ENCODE assay signal across 2 cellular contexts in the genomic region with DNA sequence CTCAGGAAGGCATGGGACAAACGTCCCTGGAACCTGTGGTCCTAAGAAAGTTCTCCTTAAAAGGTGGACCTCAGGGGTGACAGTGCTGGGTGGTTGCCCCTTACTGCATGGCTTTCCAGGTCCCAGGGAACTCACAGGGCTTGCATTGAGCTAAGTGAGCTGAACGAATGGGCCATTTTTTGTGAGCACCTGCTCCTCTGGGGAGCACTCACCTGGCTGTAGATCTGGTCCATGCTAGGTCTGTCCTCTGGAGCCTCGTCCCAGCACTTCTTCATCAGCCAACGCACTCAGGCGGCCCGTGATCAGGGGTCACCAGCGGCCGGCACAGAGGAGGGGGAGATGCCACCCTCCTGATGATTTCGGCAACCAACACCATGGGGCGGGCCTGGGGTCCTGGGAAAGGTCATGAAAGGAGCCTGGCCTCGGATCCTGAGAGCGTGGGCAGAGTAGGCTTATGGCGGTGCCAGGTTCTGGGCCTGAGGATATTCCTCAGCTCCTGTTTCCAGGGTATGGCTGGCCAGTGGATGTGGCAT.
TF ChIP-seq lines count a peak whose summit lies in the region.

No MANE protein-coding gene starts in this region.

TF ChIP-seq in WTC11, 78 proteins besides CTCF, POLR2A, EP300 and RAD21:
- peak; percentile 82; the same call in 1 of the 2 replicates for TF ChIP-seq ZNF263 (CRISPR knock-in tag; IDR thresholded peaks at IDR 0.05; ENCODE audit: low read depth)
- TF ChIP-seq IRF2 (CRISPR knock-in tag; IDR thresholded peaks at IDR 0.05; ENCODE audit: borderline replicate concordance, low read depth), result no peak

TF ChIP-seq in H1, 55 proteins besides CTCF, POLR2A, EP300 and RAD21:
- no peak for TF ChIP-seq POLR2AphosphoS5 (IDR thresholded peaks at IDR 0.05; ENCODE audit: low read depth, low read length)
- no peak for TF ChIP-seq TCF12 (IDR thresholded peaks at IDR 0.05; ENCODE audit: low read depth, low read length)
- TF ChIP-seq KDM4A (IDR thresholded peaks at IDR 0.05; ENCODE audit: low read depth, low read length, severe bottlenecking), result no peak
- TF ChIP-seq TAF1 (IDR thresholded peaks at IDR 0.05; ENCODE audit: low read depth, low read length), result no peak
- TF ChIP-seq ASH2L (IDR thresholded peaks at IDR 0.05; ENCODE audit: low read length), result no peak
- TF ChIP-seq SIN3A (conservative IDR thresholded peaks at IDR 0.05 in 1 of 2, IDR thresholded peaks at IDR 0.05 in 1 of 2; ENCODE audit: low read depth in 1 of 2, low read length in 2 of 2), result no peak
- TF ChIP-seq NANOG (IDR thresholded peaks at IDR 0.05; ENCODE audit: insufficient read depth, low read depth, low read length, poor library complexity, severe bottlenecking), result no peak
- TF ChIP-seq CREB1 (IDR thresholded peaks at IDR 0.05), result no peak
- no peak for TF ChIP-seq EZH2 (IDR thresholded peaks at IDR 0.05; ENCODE audit: low read depth, low read length, severe bottlenecking)
- TF ChIP-seq POU5F1 (IDR thresholded peaks at IDR 0.05; ENCODE audit: low read depth, low read length), result no peak
- TF ChIP-seq, protein P1, sequence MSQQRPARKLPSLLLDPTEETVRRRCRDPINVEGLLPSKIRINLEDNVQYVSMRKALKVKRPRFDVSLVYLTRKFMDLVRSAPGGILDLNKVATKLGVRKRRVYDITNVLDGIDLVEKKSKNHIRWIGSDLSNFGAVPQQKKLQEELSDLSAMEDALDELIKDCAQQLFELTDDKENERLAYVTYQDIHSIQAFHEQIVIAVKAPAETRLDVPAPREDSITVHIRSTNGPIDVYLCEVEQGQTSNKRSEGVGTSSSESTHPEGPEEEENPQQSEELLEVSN (IDR thresholded peaks at IDR 0.05), result no peak
- TF ChIP-seq HDAC6 (IDR thresholded peaks at IDR 0.05; ENCODE audit: low read depth, low read length), result no peak
- no peak for TF ChIP-seq CBX5 (IDR thresholded peaks at IDR 0.05; ENCODE audit: low read depth, low read length)
- TF ChIP-seq RFX5 (IDR thresholded peaks at IDR 0.05; ENCODE audit: borderline replicate concordance, low read depth, low read length), result no peak
- TF ChIP-seq BRCA1 (IDR thresholded peaks at IDR 0.05; ENCODE audit: low read depth, low read length), result no peak
- TF ChIP-seq TBP (IDR thresholded peaks at IDR 0.05; ENCODE audit: low read depth, low read length), result no peak
- no peak for TF ChIP-seq RXRA (IDR thresholded peaks at IDR 0.05; ENCODE audit: insufficient read depth, low read depth, low read length)
- TF ChIP-seq YY1 (IDR thresholded peaks at IDR 0.05; ENCODE audit: low read depth, low read length), result no peak
- TF ChIP-seq PHF8 (conservative IDR thresholded peaks at IDR 0.05; ENCODE audit: low read depth, low read length), result no peak
- TF ChIP-seq FOSL1 (IDR thresholded peaks at IDR 0.05; ENCODE audit: insufficient read depth, low read depth, low read length), result no peak
